8 cellular contexts compared by ENCODE assay signal in the genomic region with DNA sequence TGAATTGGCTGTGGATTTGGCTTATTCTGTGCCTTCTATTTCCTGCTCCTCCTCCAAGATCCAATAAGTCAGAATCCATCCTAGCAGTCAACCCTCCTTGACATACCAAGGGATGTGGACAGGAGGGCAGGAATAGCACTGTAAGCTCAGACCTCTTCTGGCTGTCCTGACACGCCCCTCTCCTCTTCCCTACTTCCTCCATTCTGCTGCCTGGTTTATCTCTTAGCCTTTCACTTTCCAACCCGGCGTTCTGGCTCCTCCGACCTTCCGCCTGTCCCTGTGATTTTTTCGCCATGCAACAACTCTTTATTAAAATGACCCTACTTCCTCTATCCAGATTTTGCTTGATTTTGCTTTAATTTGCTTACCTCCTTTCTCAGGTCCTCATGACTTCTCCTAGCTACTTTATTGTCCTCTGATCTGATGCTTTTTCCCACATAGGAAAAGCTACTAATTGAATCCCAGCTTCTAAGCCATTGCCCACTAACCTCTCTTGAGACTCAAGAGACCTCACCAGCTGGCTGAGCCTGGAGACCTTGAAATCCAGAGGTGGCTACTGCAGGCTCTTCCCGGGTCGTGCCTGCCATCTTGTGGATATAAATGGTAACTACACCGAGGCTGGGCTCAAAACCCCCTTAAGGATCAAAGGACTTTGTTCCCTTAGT.
DNase-seq lines count a peak whose midpoint lies in the region; ATAC-seq and TF ChIP-seq lines count a peak whose summit lies in the region.

No MANE protein-coding gene starts in this region.

- H3K27ac Mint-ChIP-seq in mesothelial cell of epicardium = no peak overlapping the region

- ATAC-seq in GM18508 (IDR thresholded peaks at IDR 0.05; ENCODE audit: insufficient read depth, unreplicated experiment) (peak; percentile 61), HG02981 (IDR thresholded peaks at IDR 0.05; ENCODE audit: unreplicated experiment) (peak; percentile 74)
- ATAC-seq in stimulated activated naive CD8-positive, alpha-beta T cell treated with anti-CD3 and anti-CD28 coated beads, Interleukin-15, Interleukin-2, amounts not matched to agents 100 U/mL and 50 U/mL, for 24 hours = peak; percentile 57

- peak; percentile 68 for TF ChIP-seq CTCF in AG09319 (IDR thresholded peaks at IDR 0.05; ENCODE audit: low read depth, low read length)
- TF ChIP-seq CTCF in mesothelial cell of epicardium (IDR thresholded peaks at IDR 0.05; ENCODE audit: unreplicated experiment) = peak; percentile 84

- no peaks in the 10 kb centered on the region for H3K36me3 Mint-ChIP-seq in mesothelial cell of epicardium

- H3K4me3 Mint-ChIP-seq in mesothelial cell of epicardium = no peak overlapping the region

- DNase-seq in AG09319 (ENCODE audit: extremely low read depth, low read depth) = peak; percentile 7
- peak; percentile 47 for DNase-seq in NCI-H2196 treated with DMSO at 0.1 percent for 48 hours (lab: John Stamatoyannopoulos, UW; ENCODE audit: unreplicated experiment)
- peak; percentile 8 to 48 for DNase-seq in activated CD4-positive, alpha-beta T cell treated with anti-CD3 and anti-CD28 coated beads for 4 hours
- DNase-seq in effector CD8-positive, alpha-beta T cell (lab: John Stamatoyannopoulos, UW) = peak; percentile 23
- peak; percentile 35 to 75 for DNase-seq in mesothelial cell of epicardium (ENCODE audit: low spot score in 2 of 2, unreplicated experiment in 2 of 2)
- peak; percentile 63 for DNase-seq in stimulated activated naive CD8-positive, alpha-beta T cell treated with anti-CD3 and anti-CD28 coated beads, Interleukin-15, Interleukin-2, amounts not matched to agents 100 U/mL and 50 U/mL, for 24 hours

- H3K4me1 Mint-ChIP-seq in mesothelial cell of epicardium = peaks cover 3% of the 10 kb centered on the region

- H3K9me3 Mint-ChIP-seq in mesothelial cell of epicardium = no peaks in the 10 kb centered on the region

- no peaks in the 10 kb centered on the region for H3K27me3 Mint-ChIP-seq in mesothelial cell of epicardium (ENCODE audit: low read depth)

Comparison
In these comparisons a context has a peak if more than half of its experiments do, and no peak if none do; other contexts are left out.
1. Peak in every context shown above with its lines: DNase-seq and ATAC-seq.
2. DNase-seq: peak in every context shown above with its lines; median percentile 63 in stimulated activated naive CD8-positive, alpha-beta T cell treated with anti-CD3 and anti-CD28 coated beads, Interleukin-15, Interleukin-2, amounts not matched to agents 100 U/mL and 50 U/mL, for 24 hours; 55 in mesothelial cell of epicardium; 47 in NCI-H2196 treated with DMSO at 0.1 percent for 48 hours; 28 in activated CD4-positive, alpha-beta T cell treated with anti-CD3 and anti-CD28 coated beads for 4 hours; 23 in effector CD8-positive, alpha-beta T cell; 7 in AG09319.